ENCODE assay signal across 1 cellular context in genomic region chr19:4922530-4923378, GRCh38.
TF ChIP-seq lines count a peak whose summit lies in the region.

No MANE protein-coding gene starts in this region.

TF ChIP-seq in HepG2, 621 proteins besides CTCF, POLR2A, EP300 and RAD21:
- no peak for TF ChIP-seq ZNF788 (CRISPR knock-in tag; IDR thresholded peaks at IDR 0.05; ENCODE audit: borderline replicate concordance)
- TF ChIP-seq ZFY (CRISPR knock-in tag; IDR thresholded peaks at IDR 0.05): no peak
- no peak for TF ChIP-seq SMAD9 (CRISPR knock-in tag; IDR thresholded peaks at IDR 0.05)
- TF ChIP-seq GTF2F1 (IDR thresholded peaks at IDR 0.05; ENCODE audit: low read length): no peak
- TF ChIP-seq ISX (CRISPR knock-in tag; conservative IDR thresholded peaks at IDR 0.05): no peak
- TF ChIP-seq MXD4 (CRISPR knock-in tag; IDR thresholded peaks at IDR 0.05): no peak
